ENCODE assay signal across 8 cellular contexts in the genomic region with DNA sequence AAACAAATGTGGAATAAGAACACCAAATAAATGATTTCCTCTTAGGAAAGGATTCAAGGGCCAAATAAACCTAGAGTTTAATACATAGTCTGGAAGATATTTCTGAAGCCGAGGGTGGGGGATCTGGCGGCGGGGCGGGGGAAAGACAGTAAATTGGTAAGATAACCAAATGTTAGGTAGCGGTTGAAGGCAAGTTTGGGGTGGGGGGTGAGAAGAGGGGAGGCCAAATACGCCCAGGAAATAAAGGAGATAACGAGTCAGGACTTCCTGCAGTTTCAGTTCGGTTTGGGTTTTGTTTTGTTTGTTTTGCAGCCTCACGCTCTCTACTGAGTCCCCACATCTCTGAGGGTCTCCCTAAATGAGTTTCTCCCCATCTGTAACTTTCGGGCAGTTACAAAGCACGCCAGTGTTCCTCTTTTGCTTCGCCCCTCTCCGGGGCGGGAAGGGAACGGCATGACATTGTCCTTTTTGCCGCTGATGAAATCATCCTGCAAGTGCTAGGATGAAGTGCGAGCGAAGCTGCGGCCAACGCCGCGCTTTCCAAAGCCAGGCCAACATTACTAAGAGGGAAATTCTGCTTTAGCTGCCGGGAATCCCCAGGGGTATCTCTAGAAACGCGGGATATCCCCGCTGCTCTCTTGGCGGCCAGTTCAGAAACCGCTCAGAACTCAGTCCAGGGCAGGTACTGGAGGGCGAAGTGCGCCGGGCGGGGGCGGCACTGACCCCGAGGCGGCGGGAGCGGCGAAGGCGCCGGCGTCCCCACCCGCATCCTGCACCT. TPM values are rescaled to one million over a fixed set of nuclear protein-coding genes. Genes with fewer than 3 reads are reported as not detected.
DNase-seq lines count a peak whose midpoint lies in the region; ATAC-seq lines count a peak whose summit lies in the region.

No MANE protein-coding gene starts in this region.

- H3K9me3 ChIP-seq in adipocyte (ENCODE audit: control insufficient read depth, low read length) = no peaks in the 10 kb centered on the region
- no peaks in the 10 kb centered on the region for H3K9me3 ChIP-seq in right cardiac atrium (ENCODE audit: control insufficient read depth, low read length)

- peak overlapping the region; percentile 83 for H3K4me3 ChIP-seq in adipocyte (ENCODE audit: low read length)
- H3K4me3 ChIP-seq in right cardiac atrium (ENCODE audit: low read length) = peak overlapping the region; percentile 83

- 2% methylated on average over 42 of the region's 42 CpGs for WGBS in right cardiac atrium

- H3K9ac ChIP-seq in adipocyte (ENCODE audit: low read length) = peak overlapping the region; percentile 86

- no peaks in the 10 kb centered on the region for H3K36me3 ChIP-seq in adipocyte (ENCODE audit: control insufficient read depth, insufficient read depth, low read length, severe bottlenecking)

- H3K4me1 ChIP-seq in adipocyte (ENCODE audit: control insufficient read depth, insufficient read depth, low read length) (peaks cover 33% of the 10 kb centered on the region), right cardiac atrium (ENCODE audit: control insufficient read depth, insufficient read depth, low read length) (no peaks in the 10 kb centered on the region)

- DNase-seq in Daoy (ENCODE audit: low read depth) = peak; percentile 64
- DNase-seq in HuH-7.5 (ENCODE audit: low spot score) = peak; percentile 18
- peak; percentile 69 for DNase-seq in SKM-1 treated with dmso at 0.1 percent for 144 hours (lab: John Stamatoyannopoulos, UW; ENCODE audit: unreplicated experiment)
- peak; percentile 88 for DNase-seq in adipocyte (ENCODE audit: low read depth)
- DNase-seq in right cardiac atrium = peak; percentile 50 to 81 (median 78)
- DNase-seq in sciatic nerve (ENCODE audit: low spot score) = peak; percentile 71
- no peak for DNase-seq in mucosa of gallbladder (ENCODE audit: low spot score)

- H3K27ac ChIP-seq in right cardiac atrium (ENCODE audit: low read length) = peak overlapping the region; percentile 83

- ATAC-seq in GM21529 (IDR thresholded peaks at IDR 0.05; ENCODE audit: unreplicated experiment) (peak; percentile 57), right cardiac atrium (peak; percentile 58 to 66), sciatic nerve (peak; percentile 70)

- intact Hi-C loops in right cardiac atrium (cut with DNase I) (loop anchor here in 2 of 4 donors (10.0 kb wide), 1 partner anchor 89 kb away; no protein-coding TSS in a partner anchor), sciatic nerve (cut with DNase I) (loop anchor here (10.0 kb wide), 1 partner anchor 169 kb away; no protein-coding TSS in a partner anchor)

- H3K27me3 ChIP-seq in adipocyte (replicated peaks; ENCODE audit: control insufficient read depth, insufficient read depth, low read length) (no peaks in the 10 kb centered on the region), right cardiac atrium (ENCODE audit: control insufficient read depth, insufficient read depth) (no peaks in the 10 kb centered on the region)

RNA-seq across cellular contexts. Expression of gene NIBAN1, which starts 0.8 kb away (rescaled TPM):
- total RNA-seq in Daoy (2014; rRNA removed; shearing (Covaris generic)) = 15.4 and 17.4 TPM in 2 replicates
- total RNA-seq in right cardiac atrium (100 to 1,000 TPM; 307 to 359 (median 329) TPM), sciatic nerve (42.4 TPM), mucosa of gallbladder (129 TPM)
- 105 TPM for polyA plus RNA-seq in right cardiac atrium
